ENCODE assay signal across 12 cellular contexts in genomic region chr17:17016199-17017197, GRCh38. TPM values are rescaled to one million over a fixed set of nuclear protein-coding genes. Genes with fewer than 3 reads are reported as not detected.
DNase-seq lines count a peak whose midpoint lies in the region; ATAC-seq, FAIRE-seq and TF ChIP-seq lines count a peak whose summit lies in the region.
"Not testable (repeated sequence)": the region's sequence is repeated elsewhere in the genome, so short reads cannot be mapped to it uniquely, and the experiment has no call there.
"Had no signal": no experiment of that assay in that cellular context is flagged by ENCODE, and none has a peak within 500 bp of the region (broad histone marks: within the 10 kb centered on the region; RNA-seq: fewer than 3 reads in every experiment).

No MANE protein-coding gene starts in this region.

- H3K9me3 Mint-ChIP-seq in T-helper 2 cell treated with Interferon-gamma antibody and Interleukin-4, amounts not matched to agents 5 μg/mL and 100 μg/mL, for 36 hours; activated T-cell treated with anti-CD3 and anti-CD28 coated beads, Interleukin-2, amount 50 U/mL, for 24 hours; naive B cell; stimulated activated effector memory CD8-positive, alpha-beta T cell treated with anti-CD3 and anti-CD28 coated beads, Interleukin-12 subunit alpha, Interleukin-12 subunit beta, amount 100 ng/mL, for 72 hours: not testable (repeated sequence)

- POLR2A ChIA-PET in HEK293 (lab: Yijun Ruan, JAX), result interaction anchor here (1.6 kb wide), 1 partner anchor 11 kb away, joined by 5 read pairs; no protein-coding TSS in a partner anchor
- POLR2A ChIA-PET in K562 (lab: Yijun Ruan, JAX), result interaction anchor here (0.6 to 0.7 kb wide), 3 partner anchors 12 to 614 kb away, joined by 3 to 5 read pairs (median 3); no protein-coding TSS in a partner anchor

- H3K9ac ChIP-seq in K562 (ENCODE audit: insufficient read depth in 1 of 2, low read depth in 2 of 2, low read length in 2 of 2), result not testable (repeated sequence)

- not testable (repeated sequence) for H3K4me2 ChIP-seq in K562 (ENCODE audit: insufficient read depth, low read length)

- H3K36me3 ChIP-seq in HEK293 (ENCODE audit: control insufficient read depth in 2 of 2, insufficient read depth in 1 of 2, low read length in 2 of 2); K562 (ENCODE audit: control insufficient read depth, insufficient read depth, low read length): not testable (repeated sequence)

- not testable (repeated sequence) for FAIRE-seq in K562 (lab: Jason Lieb, UNC)

- H3K4me3 Mint-ChIP-seq in T-helper 2 cell treated with Interferon-gamma antibody and Interleukin-4, amounts not matched to agents 5 μg/mL and 100 μg/mL, for 36 hours, result peak overlapping the region; percentile 40
- not testable (repeated sequence) for H3K4me3 Mint-ChIP-seq in activated T-cell treated with anti-CD3 and anti-CD28 coated beads, Interleukin-2, amount 50 U/mL, for 24 hours; naive B cell; stimulated activated effector memory CD8-positive, alpha-beta T cell treated with anti-CD3 and anti-CD28 coated beads, Interleukin-12 subunit alpha, Interleukin-12 subunit beta, amount 100 ng/mL, for 72 hours

- peak; percentile 83 for DNase-seq in NOMO-1 treated with DMSO at 0.1 percent for 48 hours (lab: John Stamatoyannopoulos, UW; ENCODE audit: unreplicated experiment)
- peak; percentile 17 for DNase-seq in T-helper 2 cell treated with Interferon-gamma antibody and Interleukin-4, amounts not matched to agents 5 μg/mL and 100 μg/mL, for 36 hours (ENCODE audit: low spot score)
- not testable (repeated sequence) for DNase-seq in activated T-cell treated with anti-CD3 and anti-CD28 coated beads, Interleukin-2, amount 50 U/mL, for 24 hours; K562 (ENCODE audit: extremely low read depth in 1 of 4, low spot score in 3 of 4); naive B cell; stimulated activated effector memory CD8-positive, alpha-beta T cell treated with anti-CD3 and anti-CD28 coated beads, Interleukin-12 subunit alpha, Interleukin-12 subunit beta, amount 100 ng/mL, for 72 hours (ENCODE audit: low spot score in 2 of 2)

- not testable (repeated sequence) for H4K20me1 ChIP-seq in K562 (replicated peaks; ENCODE audit: control insufficient read depth, insufficient read depth, low read length)

- TF ChIP-seq EP300 in K562 (IDR thresholded peaks at IDR 0.05; ENCODE audit: low read length), result not testable (repeated sequence)

- H3K27ac ChIP-seq in C4-2B, result peak overlapping the region; percentile 72; the same call in 1 of the 2 replicates
- not testable (repeated sequence) for H3K27ac ChIP-seq in HEK293 (ENCODE audit: extremely low read depth, low read depth, low read length); K562 (ENCODE audit: extremely low read depth, low read depth, low read length)

- CTCF ChIA-PET in HEK293 (lab: Yijun Ruan, JAX) (interaction anchor here (0.9 to 1.2 kb wide), 3 partner anchors 15 to 128 kb away, joined by 3 read pairs; no protein-coding TSS in a partner anchor), K562 (lab: Yijun Ruan, JAX; ENCODE audit: low intra/inter-chr PET ratio) (interaction anchor here (0.6 kb wide), 1 partner anchor 15 kb away, joined by 3 read pairs; no protein-coding TSS in a partner anchor)

- not testable (repeated sequence) for H3K9me3 ChIP-seq in HEK293 (ENCODE audit: control insufficient read depth, insufficient read depth, low read depth, low read length); K562 (replicated peaks; ENCODE audit: control insufficient read depth, insufficient read depth, low read depth, low read length)

- not testable (repeated sequence) for H3K27me3 ChIP-seq in K562 (ENCODE audit: control insufficient read depth in 2 of 2, insufficient read depth in 2 of 2, low read length in 2 of 2)

- in situ Hi-C loops in K562 (cut with MboI), result not testable (repeated sequence)

- not testable (repeated sequence) for H2AFZ ChIP-seq in K562 (ENCODE audit: low read depth, low read length)

- H3K4me3 ChIP-seq in HEK293 (ENCODE audit: low read depth, low read length); K562: not testable (repeated sequence)

- H3K36me3 Mint-ChIP-seq in T-helper 2 cell treated with Interferon-gamma antibody and Interleukin-4, amounts not matched to agents 5 μg/mL and 100 μg/mL, for 36 hours (ENCODE audit: low read depth); activated T-cell treated with anti-CD3 and anti-CD28 coated beads, Interleukin-2, amount 50 U/mL, for 24 hours (ENCODE audit: low read depth); naive B cell; stimulated activated effector memory CD8-positive, alpha-beta T cell treated with anti-CD3 and anti-CD28 coated beads, Interleukin-12 subunit alpha, Interleukin-12 subunit beta, amount 100 ng/mL, for 72 hours: not testable (repeated sequence)

- TF ChIP-seq RAD21 in K562 (CRISPR knock-in tag; conservative IDR thresholded peaks at IDR 0.05 in 1 of 2, IDR thresholded peaks at IDR 0.05 in 1 of 2), result not testable (repeated sequence)

- H3K27ac Mint-ChIP-seq in T-helper 2 cell treated with Interferon-gamma antibody and Interleukin-4, amounts not matched to agents 5 μg/mL and 100 μg/mL, for 36 hours, result peak overlapping the region; percentile 81
- H3K27ac Mint-ChIP-seq in activated T-cell treated with anti-CD3 and anti-CD28 coated beads, Interleukin-2, amount 50 U/mL, for 24 hours, result peak overlapping the region; percentile 64
- H3K27ac Mint-ChIP-seq in naive B cell, result peak overlapping the region in 4 of 6 donors; percentile 19 to 84 (median 48)
- peak overlapping the region; percentile 92 for H3K27ac Mint-ChIP-seq in stimulated activated effector memory CD8-positive, alpha-beta T cell treated with anti-CD3 and anti-CD28 coated beads, Interleukin-12 subunit alpha, Interleukin-12 subunit beta, amount 100 ng/mL, for 72 hours

- intact Hi-C loops in K562 (cut with micrococcal nuclease), result not testable (repeated sequence)

- not testable (repeated sequence) for TF ChIP-seq CTCF in C4-2B (conservative IDR thresholded peaks at IDR 0.05); HEK293 (tag by site-specific recombination; IDR thresholded peaks at IDR 0.05); K562 (IDR thresholded peaks at IDR 0.05 in 2 of 3, conservative IDR thresholded peaks at IDR 0.05 in 1 of 3; ENCODE audit: insufficient read depth in 2 of 3, low read depth in 1 of 3, low read length in 3 of 3)

- not testable (repeated sequence) for TF ChIP-seq POLR2A in K562 (conservative IDR thresholded peaks at IDR 0.05)

- ATAC-seq in K562, result not testable (repeated sequence)
- ATAC-seq in naive B cell (ENCODE audit: low read depth in 2 of 2), result peak in 1 of 2 donors; percentile 50
- peak; percentile 35 for ATAC-seq in stimulated activated effector memory CD8-positive, alpha-beta T cell treated with anti-CD3 and anti-CD28 coated beads, Interleukin-12 subunit alpha, Interleukin-12 subunit beta, amount 100 ng/mL, for 72 hours

- WGBS in K562 (ENCODE audit: insufficient coverage, low coverage, missing lambda C conversion rate), result 26% methylated on average over 8 of the region's 8 CpGs

- H3K27me3 Mint-ChIP-seq in T-helper 2 cell treated with Interferon-gamma antibody and Interleukin-4, amounts not matched to agents 5 μg/mL and 100 μg/mL, for 36 hours (ENCODE audit: low read depth); activated T-cell treated with anti-CD3 and anti-CD28 coated beads, Interleukin-2, amount 50 U/mL, for 24 hours; naive B cell: not testable (repeated sequence)

- H3K4me1 Mint-ChIP-seq in T-helper 2 cell treated with Interferon-gamma antibody and Interleukin-4, amounts not matched to agents 5 μg/mL and 100 μg/mL, for 36 hours (ENCODE audit: low read depth), result peaks cover 21% of the 10 kb centered on the region
- peaks cover 35% of the 10 kb centered on the region for H3K4me1 Mint-ChIP-seq in activated T-cell treated with anti-CD3 and anti-CD28 coated beads, Interleukin-2, amount 50 U/mL, for 24 hours (ENCODE audit: low read depth)
- peaks cover 26 to 37% (median 35%) of the 10 kb centered on the region in 3 donors for H3K4me1 Mint-ChIP-seq in naive B cell
- peaks cover 35% of the 10 kb centered on the region for H3K4me1 Mint-ChIP-seq in stimulated activated effector memory CD8-positive, alpha-beta T cell treated with anti-CD3 and anti-CD28 coated beads, Interleukin-12 subunit alpha, Interleukin-12 subunit beta, amount 100 ng/mL, for 72 hours

- not testable (repeated sequence) for H3K4me1 ChIP-seq in HEK293 (ENCODE audit: control insufficient read depth, insufficient read depth, low read length); K562 (replicated peaks in 1 of 2; ENCODE audit: control insufficient read depth in 2 of 2, insufficient read depth in 2 of 2, low read length in 2 of 2)

- H3K79me2 ChIP-seq in K562 (ENCODE audit: control insufficient read depth, insufficient read depth, low read length), result not testable (repeated sequence)

- BruUV-seq in K562 (replicated peaks; lab: Mats Ljungman, UMichigan), result not testable (repeated sequence)

- H3K9me1 ChIP-seq in K562 (ENCODE audit: control insufficient read depth, insufficient read depth, low read length), result not testable (repeated sequence)

RNA-seq across cellular contexts. Expression of gene MPRIP, which starts 25.8 kb away (rescaled TPM):
- 73.2 and 115 TPM in 2 replicates for total RNA-seq in K562 (2011; cell fraction: chromatin; rRNA removed; ENCODE audit: low replicate concordance)
- 49.1 and 50.7 TPM in 2 replicates for total RNA-seq in K562 (2011; cell fraction: nucleolus; rRNA removed)
- total RNA-seq in K562 (2011; cell fraction: nucleoplasm; rRNA removed), result 59.9 and 61.7 TPM in 2 replicates
- total RNA-seq in K562 (2014; rRNA removed) (49.0 and 70.2 TPM in 2 replicates), K562 (2014; rRNA removed; fragmentation: Illumina TruSeq; extraction: Trizol) (29.2 and 33.4 TPM in 2 replicates), K562 (2015; rRNA removed; fragmentation: Illumina TruSeq; extraction: Trizol) (41.3 and 41.8 TPM in 2 replicates), K562 (2021) (71.0 and 72.6 TPM in 2 replicates)
- polyA plus RNA-seq in K562 (2011; rRNA removed) (22.8 and 28.6 TPM in 2 replicates), K562 (2014; fragmentation: Illumina TruSeq; extraction: Trizol) (28.7 and 30.1 TPM in 2 replicates), K562 (2014; fragmentation: Nextera tagmentation; extraction: Ambion mirVana) (10 to 100 TPM; 10.0 to 10.1 TPM), K562 (2014; rRNA removed) (32.0 and 37.6 TPM in 2 replicates), naive B cell (ENCODE audit: low read depth in 6 of 6) (10 to 100 TPM in 4 of 6 donors, 1 to 10 TPM in 2; 1.9 to 26.0 (median 12.6) TPM)
- 21.1 and 26.2 TPM in 2 replicates for polyA plus RNA-seq in K562 (2011; cell fraction: cytosol; rRNA removed)
- polyA plus RNA-seq in K562 (2011; cell fraction: nucleus; rRNA removed), result 35.5 and 45.4 TPM in 2 replicates
- 36.3 and 45.7 TPM in 2 replicates for polyA plus RNA-seq in K562 (2012)
- polyA minus RNA-seq in K562 (2011; rRNA and poly(A)+ RNA removed), result 30.8 and 32.1 TPM in 2 replicates
- 20.0 and 30.2 TPM in 2 replicates for polyA minus RNA-seq in K562 (2011; cell fraction: cytosol; rRNA and poly(A)+ RNA removed)
- 21.0 and 28.3 TPM in 2 replicates for polyA minus RNA-seq in K562 (2011; cell fraction: nucleus; rRNA and poly(A)+ RNA removed)

RNA-seq across cellular contexts. Expression of gene TNFRSF13B, which starts 44.6 kb away (rescaled TPM):
- total RNA-seq in K562 (2011; cell fraction: chromatin; rRNA removed; ENCODE audit: low replicate concordance), result not detected in 2 replicates
- not detected in 2 replicates for total RNA-seq in K562 (2011; cell fraction: nucleolus; rRNA removed)
- not detected in 2 replicates for total RNA-seq in K562 (2011; cell fraction: nucleoplasm; rRNA removed)
- total RNA-seq in K562 (2014; rRNA removed) (not detected in 2 replicates), K562 (2014; rRNA removed; fragmentation: Illumina TruSeq; extraction: Trizol) (not detected in 2 replicates), K562 (2015; rRNA removed; fragmentation: Illumina TruSeq; extraction: Trizol) (not detected in 2 replicates), K562 (2021) (0.31 TPM in 1 of 2 replicates, not detected in the other)
- polyA plus RNA-seq in K562 (2011; rRNA removed) (not detected in 2 replicates), K562 (2014; fragmentation: Illumina TruSeq; extraction: Trizol) (not detected in 2 replicates), K562 (2014; fragmentation: Nextera tagmentation; extraction: Ambion mirVana) (not detected), K562 (2014; rRNA removed) (not detected in 2 replicates), naive B cell (ENCODE audit: low read depth in 6 of 6) (10 to 100 TPM in 5 of 6 donors, 1 to 10 TPM in 1; 4.0 to 17.5 (median 13.3) TPM)
- polyA plus RNA-seq in K562 (2011; cell fraction: cytosol; rRNA removed), result not detected in 2 replicates
- polyA plus RNA-seq in K562 (2011; cell fraction: nucleus; rRNA removed), result not detected in 2 replicates
- 0.11 TPM in 1 of 2 replicates, not detected in the other for polyA plus RNA-seq in K562 (2012)
- not detected in 2 replicates for polyA minus RNA-seq in K562 (2011; rRNA and poly(A)+ RNA removed)
- polyA minus RNA-seq in K562 (2011; cell fraction: cytosol; rRNA and poly(A)+ RNA removed), result not detected in 2 replicates
- not detected in 2 replicates for polyA minus RNA-seq in K562 (2011; cell fraction: nucleus; rRNA and poly(A)+ RNA removed)
- total RNA-seq: frontal cortex, MCF 10A, skeletal muscle tissue had no signal
- polyA plus RNA-seq: keratinocyte had no signal

Comparison
In these comparisons a context has a peak if more than half of its experiments do, and no peak if none do; other contexts are left out.
1. RNA of gene TNFRSF13B, which starts 44.6 kb away (polyA plus RNA-seq): 4.0 to 17.5 TPM in naive B cell; 0.11 TPM in K562; every median in the first group is over 4 times any median in the second.
2. Peak in every context shown above with its lines, with median percentiles within 50 percentile points of each other: H3K27ac Mint-ChIP-seq.